21 cellular contexts compared by ENCODE assay signal in genomic region chr7:139241258-139241657, GRCh38. TPM values are rescaled to one million over a fixed set of nuclear protein-coding genes. Genes with fewer than 3 reads are reported as not detected.
A peak's percentile ranks its signal among the peaks of the same experiment; 100 is the strongest.
DNase-seq lines count a peak whose midpoint lies in the region; ATAC-seq, FAIRE-seq and TF ChIP-seq lines count a peak whose summit lies in the region.
"Had no signal": no experiment of that assay in that cellular context is flagged by ENCODE, and none has a peak within 500 bp of the region (broad histone marks: within the 10 kb centered on the region; RNA-seq: fewer than 3 reads in every experiment).

No MANE protein-coding gene starts in this region.

- H3K9me3 ChIP-seq in HepG2 (ENCODE audit: low read length) = no peaks in the 10 kb centered on the region
- H3K9me3 ChIP-seq in right lobe of liver = no peaks in the 10 kb centered on the region
- H3K9me3 ChIP-seq in K562 (replicated peaks; ENCODE audit: control insufficient read depth, insufficient read depth, low read depth, low read length) = no peaks in the 10 kb centered on the region
- no peaks in the 10 kb centered on the region for H3K9me3 ChIP-seq in suprapubic skin
- H3K9me3 ChIP-seq: A549, BE2C, BLaER1, Caco-2 had no signal

- ATAC-seq in HepG2 (no peak), right lobe of liver (no peak), K562 (no peak)
- ATAC-seq: A549; CD8-positive, alpha-beta T cell had no signal

- DNase-seq in HepG2 (ENCODE audit: low spot score) (no peak), right lobe of liver (no peak), K562 (ENCODE audit: extremely low read depth in 1 of 4, low spot score in 3 of 4) (no peak), suprapubic skin (ENCODE audit: low spot score in 2 of 2) (no peak), SK-N-DZ (ENCODE audit: low spot score) (no peak), NCI-H2227 (lab: John Stamatoyannopoulos, UW; ENCODE audit: unreplicated experiment) (no peak)
- DNase-seq: ACHN; BE2C; C1 segment of cervical spinal cord; Caco-2; Calu3; CD4-positive, alpha-beta T cell; CD8-positive, alpha-beta T cell; DMS79 treated with DMSO at 0.1 percent for 48 hours; GF-D8 had no signal

- H3K9ac ChIP-seq in HepG2 (ENCODE audit: insufficient read depth, low read depth, low read length) = no peak overlapping the region
- no peak overlapping the region for H3K9ac ChIP-seq in K562 (ENCODE audit: insufficient read depth in 1 of 2, low read depth in 2 of 2, low read length in 2 of 2)
- H3K9ac ChIP-seq: BLaER1 had no signal

- intact Hi-C loops in HepG2 (cut with micrococcal nuclease; ENCODE audit: unreplicated experiment) (no loop called here), right lobe of liver (cut with DNase I) (no loop called here), K562 (cut with micrococcal nuclease) (no loop called here)

- no peaks in the 10 kb centered on the region for H3K27me3 ChIP-seq in HepG2 (ENCODE audit: control insufficient read depth in 1 of 2, insufficient read depth in 2 of 2, low read length in 2 of 2)
- no peaks in the 10 kb centered on the region for H3K27me3 ChIP-seq in right lobe of liver
- H3K27me3 ChIP-seq in K562 (ENCODE audit: control insufficient read depth in 2 of 2, insufficient read depth in 2 of 2, low read length in 2 of 2) = no peaks in the 10 kb centered on the region
- no peaks in the 10 kb centered on the region for H3K27me3 ChIP-seq in suprapubic skin
- H3K27me3 ChIP-seq: BE2C, BLaER1 had no signal

- no peak overlapping the region for H2AFZ ChIP-seq in HepG2 (ENCODE audit: low read length)
- no peak overlapping the region for H2AFZ ChIP-seq in K562 (ENCODE audit: low read depth, low read length)

- CTCF ChIA-PET in HepG2 (lab: Yijun Ruan, JAX; ENCODE audit: low intra/inter-chr PET ratio, low total read pairs) = no interaction called here
- CTCF ChIA-PET in K562 (lab: Yijun Ruan, JAX; ENCODE audit: low intra/inter-chr PET ratio) = no interaction called here

- TF ChIP-seq CTCF in HepG2 (CRISPR knock-in tag; IDR thresholded peaks at IDR 0.05) = no peak
- TF ChIP-seq CTCF in right lobe of liver (IDR thresholded peaks at IDR 0.05) = no peak
- TF ChIP-seq CTCF in K562 (IDR thresholded peaks at IDR 0.05 in 2 of 3, conservative IDR thresholded peaks at IDR 0.05 in 1 of 3; ENCODE audit: insufficient read depth in 2 of 3, low read depth in 1 of 3, low read length in 3 of 3) = no peak
- no peak for TF ChIP-seq CTCF in suprapubic skin (IDR thresholded peaks at IDR 0.05)

- H3K4me3 ChIP-seq in HepG2 (replicated peaks in 1 of 3; ENCODE audit: insufficient read depth in 1 of 3, low read depth in 2 of 3, low read length in 3 of 3) (no peak overlapping the region), right lobe of liver (no peak overlapping the region), K562 (no peak overlapping the region), suprapubic skin (no peak overlapping the region)
- H3K4me3 ChIP-seq: A549, BLaER1 had no signal

- H3K4me1 ChIP-seq in HepG2 (ENCODE audit: insufficient read depth, low read length) (no peaks in the 10 kb centered on the region), right lobe of liver (no peaks in the 10 kb centered on the region), K562 (replicated peaks in 1 of 2; ENCODE audit: control insufficient read depth in 2 of 2, insufficient read depth in 2 of 2, low read length in 2 of 2) (peaks cover 0 to 14% of the 10 kb centered on the region in 2 experiments; a peak in 3 of 5 replicates), suprapubic skin (peaks cover 4% of the 10 kb centered on the region)
- H3K4me1 ChIP-seq: A549, BE2C, BLaER1, Caco-2 had no signal

- TF ChIP-seq EP300 in HepG2 (IDR thresholded peaks at IDR 0.05; ENCODE audit: low read depth in 2 of 2, low read length in 2 of 2) = no peak
- TF ChIP-seq EP300 in HepG2 (CRISPR knock-in tag; IDR thresholded peaks at IDR 0.05; ENCODE audit: borderline replicate concordance) = no peak
- no peak for TF ChIP-seq EP300 in K562 (IDR thresholded peaks at IDR 0.05; ENCODE audit: low read length)
- TF ChIP-seq EP300 in suprapubic skin (IDR thresholded peaks at IDR 0.05) = no peak

- H3K79me2 ChIP-seq in HepG2 (ENCODE audit: insufficient read depth, low read length) (peaks cover 6% of the 10 kb centered on the region), K562 (ENCODE audit: control insufficient read depth, insufficient read depth, low read length) (peaks cover 2% of the 10 kb centered on the region; the same call in 1 of the 3 replicates)

- TF ChIP-seq POLR2A in HepG2 (IDR thresholded peaks at IDR 0.05; ENCODE audit: insufficient read depth in 1 of 2, low read depth in 2 of 2, low read length in 2 of 2) (no peak), right lobe of liver (IDR thresholded peaks at IDR 0.05) (no peak), K562 (conservative IDR thresholded peaks at IDR 0.05) (no peak), suprapubic skin (IDR thresholded peaks at IDR 0.05) (no peak)

- no peaks in the 10 kb centered on the region for H3K9me1 ChIP-seq in K562 (ENCODE audit: control insufficient read depth, insufficient read depth, low read length)

- H3K4me2 ChIP-seq in HepG2 (ENCODE audit: low read depth, low read length) = no peak overlapping the region
- no peak overlapping the region for H3K4me2 ChIP-seq in K562 (ENCODE audit: insufficient read depth, low read length)
- H3K4me2 ChIP-seq: A549, BLaER1 had no signal

- no peak for TF ChIP-seq RAD21 in HepG2 (CRISPR knock-in tag; IDR thresholded peaks at IDR 0.05)
- no peak for TF ChIP-seq RAD21 in K562 (CRISPR knock-in tag; conservative IDR thresholded peaks at IDR 0.05 in 1 of 2, IDR thresholded peaks at IDR 0.05 in 1 of 2)

- in situ Hi-C loops in HepG2 (cut with HindIII; ENCODE audit: extremely low pct_ligation_motif_present, low pct_unique_long_range_greater_than_20kb) (no loop called here), K562 (cut with MboI) (no loop called here)

- BruUV-seq in HepG2 (replicated peaks; lab: Mats Ljungman, UMichigan) (no TSS peak), K562 (replicated peaks; lab: Mats Ljungman, UMichigan) (no TSS peak)

- FAIRE-seq in HepG2 (lab: Jason Lieb, UNC) (no peak), K562 (lab: Jason Lieb, UNC) (no peak)
- FAIRE-seq: A549, D721Med, G401.6, GM12891, GM19239 had no signal

- H3K36me3 ChIP-seq in HepG2 (replicated peaks in 1 of 2; ENCODE audit: control insufficient read depth in 1 of 2, insufficient read depth in 2 of 2, low read length in 2 of 2) = peaks cover 9 to 68% of the 10 kb centered on the region in 2 experiments
- H3K36me3 ChIP-seq in right lobe of liver = peaks cover 0 to 46% (median 5%) of the 10 kb centered on the region in 4 donors
- peaks cover 79% of the 10 kb centered on the region for H3K36me3 ChIP-seq in K562 (ENCODE audit: control insufficient read depth, insufficient read depth, low read length)
- H3K36me3 ChIP-seq in suprapubic skin = peaks cover 25% of the 10 kb centered on the region

- POLR2A ChIA-PET in HepG2 (lab: Yijun Ruan, JAX) = no interaction called here
- POLR2A ChIA-PET in K562 (lab: Yijun Ruan, JAX) = interaction anchor here (0.6 to 1.3 kb wide), 2 partner anchors 13 to 607 kb away, joined by 4 to 5 read pairs; no protein-coding TSS in a partner anchor

- H3K27ac ChIP-seq in HepG2 (ENCODE audit: extremely low read length, insufficient read depth, low read length) = no peak overlapping the region
- no peak overlapping the region for H3K27ac ChIP-seq in right lobe of liver
- H3K27ac ChIP-seq in K562 (ENCODE audit: extremely low read depth, low read depth, low read length) = no peak overlapping the region
- peak overlapping the region; percentile 80 for H3K27ac ChIP-seq in suprapubic skin
- H3K27ac ChIP-seq: A549, BLaER1 had no signal

- 0 out of 2 replicates have a peak, but pooled peaks cover 4% of the 10 kb centered on the region for H4K20me1 ChIP-seq in HepG2 (ENCODE audit: insufficient read depth, low read length)
- H4K20me1 ChIP-seq in K562 (replicated peaks; ENCODE audit: control insufficient read depth, insufficient read depth, low read length) = 0 out of 2 replicates have a peak, but pooled peaks cover 4% of the 10 kb centered on the region
- H4K20me1 ChIP-seq: BLaER1 had no signal

RNA-seq across cellular contexts. Expression of gene UBN2, which starts 10.2 kb away (rescaled TPM):
- total RNA-seq in HepG2 (2016; rRNA removed; fragmentation: Illumina TruSeq; extraction: Trizol) (5.6 and 8.0 TPM in 2 replicates), right lobe of liver (10 to 100 TPM in 1 of 6 experiments, 1 to 10 TPM in 5; 4.5 to 12.0 (median 8.1) TPM), K562 (2014; rRNA removed) (6.8 and 7.1 TPM in 2 replicates), K562 (2014; rRNA removed; fragmentation: Illumina TruSeq; extraction: Trizol) (12.4 and 16.6 TPM in 2 replicates), K562 (2015; rRNA removed; fragmentation: Illumina TruSeq; extraction: Trizol) (12.4 and 12.7 TPM in 2 replicates), K562 (2021) (18.8 and 19.5 TPM in 2 replicates), suprapubic skin (10 to 100 TPM; 22.4 to 60.3 (median 29.2) TPM)
- total RNA-seq in HepG2 (2016; cell fraction: cytosol; rRNA removed; fragmentation: Illumina TruSeq; extraction: Trizol; ENCODE audit: low read depth) = 11.1 and 12.3 TPM in 2 replicates
- 4.9 and 8.3 TPM in 2 replicates for total RNA-seq in HepG2 (2016; cell fraction: insoluble cytoplasmic fraction; rRNA removed; fragmentation: Illumina TruSeq; extraction: Trizol)
- 4.9 and 7.4 TPM in 2 replicates for total RNA-seq in HepG2 (2016; cell fraction: membrane; rRNA removed; fragmentation: Illumina TruSeq; extraction: Trizol)
- total RNA-seq in HepG2 (2016; cell fraction: nucleus; rRNA removed; fragmentation: Illumina TruSeq; extraction: Trizol) = 11.1 and 11.4 TPM in 2 replicates
- polyA plus RNA-seq in HepG2 (2011; rRNA removed) (4.2 and 5.7 TPM in 2 replicates), K562 (2011; rRNA removed) (11.9 and 15.4 TPM in 2 replicates), K562 (2014; fragmentation: Illumina TruSeq; extraction: Trizol) (7.8 and 9.9 TPM in 2 replicates), K562 (2014; fragmentation: Nextera tagmentation; extraction: Ambion mirVana) (1 to 10 TPM; 1.2 to 1.5 TPM), K562 (2014; rRNA removed) (6.0 and 6.4 TPM in 2 replicates)
- polyA plus RNA-seq in HepG2 (2011; cell fraction: cytosol; rRNA removed) = 1.5 and 2.2 TPM in 2 replicates
- 6.1 and 8.1 TPM in 2 replicates for polyA plus RNA-seq in HepG2 (2011; cell fraction: nucleus; rRNA removed)
- 3.4 and 4.9 TPM in 2 replicates for polyA plus RNA-seq in HepG2 (2012)
- polyA plus RNA-seq in HepG2 (2016; cell fraction: cytosol; fragmentation: Illumina TruSeq; extraction: Trizol; ENCODE audit: low read depth) = 0.10 TPM in 2 replicates
- 3.8 and 3.9 TPM in 2 replicates for polyA plus RNA-seq in HepG2 (2016; cell fraction: insoluble cytoplasmic fraction; fragmentation: Illumina TruSeq; extraction: Trizol; ENCODE audit: low read depth)
- polyA plus RNA-seq in HepG2 (2016; cell fraction: membrane; fragmentation: Illumina TruSeq; extraction: Trizol; ENCODE audit: low read depth) = 0.32 and 0.34 TPM in 2 replicates
- 11.0 and 11.4 TPM in 2 replicates for polyA plus RNA-seq in HepG2 (2016; cell fraction: nucleus; fragmentation: Illumina TruSeq; extraction: Trizol; ENCODE audit: insufficient read depth, low read depth)
- polyA minus RNA-seq in HepG2 (2011; rRNA and poly(A)+ RNA removed; ENCODE audit: low replicate concordance) = 7.1 and 9.9 TPM in 2 replicates
- polyA minus RNA-seq in HepG2 (2011; cell fraction: cytosol; rRNA and poly(A)+ RNA removed) = 7.1 and 7.7 TPM in 2 replicates
- polyA minus RNA-seq in HepG2 (2011; cell fraction: nucleus; rRNA and poly(A)+ RNA removed) = 24.6 and 27.4 TPM in 2 replicates
- 24.2 and 70.5 TPM in 2 replicates for total RNA-seq in K562 (2011; cell fraction: chromatin; rRNA removed; ENCODE audit: low replicate concordance)
- 11.5 and 16.1 TPM in 2 replicates for total RNA-seq in K562 (2011; cell fraction: nucleolus; rRNA removed)
- total RNA-seq in K562 (2011; cell fraction: nucleoplasm; rRNA removed) = 37.4 and 70.8 TPM in 2 replicates
- 2.7 and 8.4 TPM in 2 replicates for polyA plus RNA-seq in K562 (2011; cell fraction: cytosol; rRNA removed)
- polyA plus RNA-seq in K562 (2011; cell fraction: nucleus; rRNA removed) = 14.0 and 21.7 TPM in 2 replicates
- polyA plus RNA-seq in K562 (2012) = 4.4 and 5.4 TPM in 2 replicates
- 31.4 and 42.2 TPM in 2 replicates for polyA minus RNA-seq in K562 (2011; rRNA and poly(A)+ RNA removed)
- polyA minus RNA-seq in K562 (2011; cell fraction: cytosol; rRNA and poly(A)+ RNA removed) = 13.4 and 14.1 TPM in 2 replicates
- 14.3 and 28.0 TPM in 2 replicates for polyA minus RNA-seq in K562 (2011; cell fraction: nucleus; rRNA and poly(A)+ RNA removed)
- polyA plus RNA-seq in SK-N-DZ (2014; cell fraction: cytosol; rRNA removed) = 4.8 and 6.7 TPM in 2 replicates
- polyA plus RNA-seq in SK-N-DZ (2014; cell fraction: nucleus; rRNA removed) = 7.2 and 11.3 TPM in 2 replicates

Comparison
In these comparisons a context has a peak if more than half of its experiments do, and no peak if none do; other contexts are left out.
1. Of the 241 proteins assayed by ChIP-seq in both HepG2 and K562: peak only in HepG2: MAFF and MAFK; only in K562: none; in both: none; in neither: 239.